ENCODE assay signal across 12 cellular contexts in the genomic region with DNA sequence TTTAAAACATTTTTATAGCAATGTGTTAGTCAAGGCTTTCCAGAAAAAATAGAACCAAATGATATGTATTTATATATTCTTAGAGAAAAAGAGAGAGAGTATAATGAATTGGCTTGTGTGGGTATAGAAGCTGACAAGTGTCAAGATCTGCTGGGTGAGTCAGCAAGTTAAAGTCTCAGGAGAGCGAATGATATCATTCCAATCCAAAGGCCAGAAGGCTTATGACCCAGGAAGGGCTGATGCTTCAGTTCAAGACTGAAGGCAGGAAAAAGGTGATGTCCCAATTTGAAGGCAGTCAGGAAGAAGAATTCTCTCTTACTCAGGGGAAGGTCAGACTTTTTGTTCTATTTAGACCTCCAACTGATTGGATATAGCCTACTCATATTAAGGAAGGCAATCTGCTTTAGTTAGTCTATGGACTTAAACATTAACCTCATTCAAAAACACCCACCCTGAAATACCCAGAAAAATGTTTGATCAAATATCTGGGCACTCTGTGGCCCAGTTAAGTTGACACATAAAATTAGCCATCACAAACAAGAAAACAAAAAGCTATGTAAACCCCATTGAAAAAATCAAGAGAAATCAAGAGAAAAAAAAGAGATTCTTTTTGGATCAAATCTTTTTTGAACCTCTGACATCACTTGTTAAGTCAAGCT.
DNase-seq lines count a peak whose midpoint lies in the region; ATAC-seq and TF ChIP-seq lines count a peak whose summit lies in the region.
"Had no signal": no experiment of that assay in that cellular context is flagged by ENCODE, and none has a peak within 500 bp of the region (broad histone marks: within the 10 kb centered on the region; RNA-seq: fewer than 3 reads in every experiment).

No MANE protein-coding gene starts in this region.

- no peaks in the 10 kb centered on the region for H3K27me3 ChIP-seq in RWPE2 (ENCODE audit: insufficient read depth, poor library complexity, severe bottlenecking)
- H3K27me3 ChIP-seq in foreskin keratinocyte = no peaks in the 10 kb centered on the region
- H3K27me3 ChIP-seq in thymus (ENCODE audit: control insufficient read depth, insufficient read depth) = no peaks in the 10 kb centered on the region

- H3K9me3 ChIP-seq in RWPE2 (ENCODE audit: severe bottlenecking) = no peaks in the 10 kb centered on the region
- H3K9me3 ChIP-seq in thymus (ENCODE audit: control insufficient read depth) = no peaks in the 10 kb centered on the region

- H3K27ac Mint-ChIP-seq in activated CD8-positive, alpha-beta memory T cell treated with anti-CD3 and anti-CD28 coated beads, Interleukin-2, amount 10 ng/mL, durations not matched to agents 7 days and 5 days = peak overlapping the region; percentile 82
- no peak overlapping the region for H3K27ac Mint-ChIP-seq in activated naive CD4-positive, alpha-beta T cell treated with anti-CD3 and anti-CD28 coated beads for 36 hours

- no peaks in the 10 kb centered on the region for H3K36me3 ChIP-seq in RWPE2 (ENCODE audit: low read depth)
- H3K36me3 ChIP-seq in thymus (ENCODE audit: control insufficient read depth, insufficient read depth) = no peaks in the 10 kb centered on the region

- H3K27ac ChIP-seq in RWPE2 (ENCODE audit: poor library complexity, severe bottlenecking) = no peak overlapping the region
- no peak overlapping the region for H3K27ac ChIP-seq in foreskin keratinocyte
- peak overlapping the region; percentile 5 for H3K27ac ChIP-seq in thymus (ENCODE audit: low read depth)

- H3K27me3 Mint-ChIP-seq in activated CD8-positive, alpha-beta memory T cell treated with anti-CD3 and anti-CD28 coated beads, Interleukin-2, amount 10 ng/mL, durations not matched to agents 7 days and 5 days = no peaks in the 10 kb centered on the region
- H3K27me3 Mint-ChIP-seq in activated naive CD4-positive, alpha-beta T cell treated with anti-CD3 and anti-CD28 coated beads for 36 hours (ENCODE audit: low read depth) = no peaks in the 10 kb centered on the region

- H3K4me3 ChIP-seq in RWPE2 (ENCODE audit: severe bottlenecking) = no peak overlapping the region
- H3K4me3 ChIP-seq in thymus (ENCODE audit: low read length) = no peak overlapping the region
- H3K4me3 ChIP-seq: lung had no signal

- H3K4me1 ChIP-seq in RWPE2 (ENCODE audit: insufficient read depth, poor library complexity, severe bottlenecking) (peaks cover 22% of the 10 kb centered on the region), foreskin keratinocyte (peaks cover 13% of the 10 kb centered on the region), thymus (ENCODE audit: control insufficient read depth, insufficient read depth, low read length) (peaks cover 12% of the 10 kb centered on the region)

- DNase-seq in activated CD8-positive, alpha-beta memory T cell treated with anti-CD3 and anti-CD28 coated beads, Interleukin-2, amount 10 ng/mL, durations not matched to agents 7 days and 5 days = no peak
- no peak for DNase-seq in activated CD8-positive, alpha-beta memory T cell treated with anti-CD3 and anti-CD28 coated beads for 24 hours
- no peak for DNase-seq in RWPE2 (ENCODE audit: low spot score)
- DNase-seq in foreskin keratinocyte = peak in 1 of 2 donors; percentile 59
- no peak for DNase-seq in islet precursor cell
- DNase-seq in activated naive CD4-positive, alpha-beta T cell treated with anti-CD3 and anti-CD28 coated beads for 36 hours = no peak
- DNase-seq: NCI-H1092; NCI-H524; stimulated activated CD4-positive, alpha-beta T cell treated with anti-CD3 and anti-CD28 coated beads, Interleukin-12 subunit alpha, Interleukin-12 subunit beta, amount 100 ng/mL, for 4 hours had no signal

- H3K9me3 Mint-ChIP-seq in activated CD8-positive, alpha-beta memory T cell treated with anti-CD3 and anti-CD28 coated beads, Interleukin-2, amount 10 ng/mL, durations not matched to agents 7 days and 5 days (ENCODE audit: low read depth) = peaks cover 9% of the 10 kb centered on the region
- peaks cover 1% of the 10 kb centered on the region for H3K9me3 Mint-ChIP-seq in activated naive CD4-positive, alpha-beta T cell treated with anti-CD3 and anti-CD28 coated beads for 36 hours

- CTCF ChIA-PET in activated CD8-positive, alpha-beta memory T cell treated with anti-CD3 and anti-CD28 coated beads, Interleukin-2, amount 10 ng/mL, durations not matched to agents 7 days and 5 days (lab: Charles Lee) = interaction anchor here (0.8 to 2.0 kb wide), 7 partner anchors 11 to 119 kb away, joined by 3 to 6 read pairs (median 3); no protein-coding TSS in a partner anchor
- CTCF ChIA-PET in activated naive CD4-positive, alpha-beta T cell treated with anti-CD3 and anti-CD28 coated beads for 36 hours (lab: Charles Lee) = interaction anchor here (2.0 kb wide), 1 partner anchor 10 kb away, joined by 6 read pairs; no protein-coding TSS in a partner anchor

- TF ChIP-seq CTCF in RWPE2 (IDR thresholded peaks at IDR 0.05; ENCODE audit: poor library complexity, severe bottlenecking) = no peak
- TF ChIP-seq CTCF in foreskin keratinocyte (conservative IDR thresholded peaks at IDR 0.05) = no peak

- ATAC-seq in activated CD8-positive, alpha-beta memory T cell treated with anti-CD3 and anti-CD28 coated beads, Interleukin-2, amount 10 ng/mL, durations not matched to agents 7 days and 5 days = no peak
- peak; percentile 71 for ATAC-seq in RWPE2 (ENCODE audit: low read depth)
- peak; percentile 43 for ATAC-seq in foreskin keratinocyte
- ATAC-seq in GM19395 (IDR thresholded peaks at IDR 0.05; ENCODE audit: unreplicated experiment) = no peak

- H3K36me3 Mint-ChIP-seq in activated CD8-positive, alpha-beta memory T cell treated with anti-CD3 and anti-CD28 coated beads, Interleukin-2, amount 10 ng/mL, durations not matched to agents 7 days and 5 days = peaks cover 11% of the 10 kb centered on the region
- no peaks in the 10 kb centered on the region for H3K36me3 Mint-ChIP-seq in activated naive CD4-positive, alpha-beta T cell treated with anti-CD3 and anti-CD28 coated beads for 36 hours (ENCODE audit: low read depth)

- 93% methylated on average over 1 of the region's 1 CpG for WGBS in thymus

- peaks cover 33% of the 10 kb centered on the region for H3K4me1 Mint-ChIP-seq in activated CD8-positive, alpha-beta memory T cell treated with anti-CD3 and anti-CD28 coated beads, Interleukin-2, amount 10 ng/mL, durations not matched to agents 7 days and 5 days
- H3K4me1 Mint-ChIP-seq in activated naive CD4-positive, alpha-beta T cell treated with anti-CD3 and anti-CD28 coated beads for 36 hours (ENCODE audit: low read depth) = peaks cover 24% of the 10 kb centered on the region

- intact Hi-C loops in activated naive CD4-positive, alpha-beta T cell treated with anti-CD3 and anti-CD28 coated beads for 36 hours (cut with micrococcal nuclease) = loop anchor here (1.0 kb wide), 1 partner anchor 36 kb away; no protein-coding TSS in a partner anchor

- no peak overlapping the region for H3K4me3 Mint-ChIP-seq in activated CD8-positive, alpha-beta memory T cell treated with anti-CD3 and anti-CD28 coated beads, Interleukin-2, amount 10 ng/mL, durations not matched to agents 7 days and 5 days
- H3K4me3 Mint-ChIP-seq in activated naive CD4-positive, alpha-beta T cell treated with anti-CD3 and anti-CD28 coated beads for 36 hours = no peak overlapping the region

Comparison
In these comparisons a context has a peak if more than half of its experiments do, and no peak if none do; other contexts are left out.
1. ATAC-seq: peak in RWPE2 (single experiment) and foreskin keratinocyte (single experiment); none in activated CD8-positive, alpha-beta memory T cell treated with anti-CD3 and anti-CD28 coated beads, Interleukin-2, amount 10 ng/mL, durations not matched to agents 7 days and 5 days (single experiment) and GM19395 (single experiment).